20 cellular contexts compared by ENCODE assay signal in the genomic region with DNA sequence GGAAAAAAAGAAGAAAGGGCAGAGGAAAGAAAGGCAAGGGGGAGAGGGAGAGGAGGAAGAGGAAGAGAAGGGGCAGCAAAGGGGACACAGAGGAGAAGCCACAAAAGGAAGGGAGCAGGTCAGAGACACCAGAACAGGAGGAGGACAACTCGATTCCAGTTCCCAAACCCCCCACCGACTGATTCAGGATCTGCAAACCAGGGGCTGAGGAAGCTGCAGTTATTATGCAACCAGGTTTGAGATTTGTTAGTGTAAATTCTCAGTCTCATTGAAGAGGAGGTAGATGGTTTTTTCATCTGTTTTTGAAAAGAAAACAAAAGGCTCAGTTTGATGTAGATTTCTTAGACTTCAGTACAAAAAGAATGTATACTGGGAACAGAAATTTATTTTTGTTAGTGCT.
DNase-seq lines count a peak whose midpoint lies in the region; ATAC-seq, FAIRE-seq and TF ChIP-seq lines count a peak whose summit lies in the region.
"Had no signal": no experiment of that assay in that cellular context is flagged by ENCODE, and none has a peak within 500 bp of the region (broad histone marks: within the 10 kb centered on the region; RNA-seq: fewer than 3 reads in every experiment).

No MANE protein-coding gene starts in this region.

- H3K4me2 ChIP-seq in IMR-90 (ENCODE audit: low read depth, low read length), result no peak overlapping the region
- no peak overlapping the region for H3K4me2 ChIP-seq in H1 (ENCODE audit: insufficient read depth in 1 of 2, low read depth in 2 of 2, low read length in 2 of 2)
- no peak overlapping the region for H3K4me2 ChIP-seq in neural progenitor cell
- H3K4me2 ChIP-seq: A549 had no signal

- H3K79me1 ChIP-seq in IMR-90 (ENCODE audit: low read depth in 1 of 2, low read length in 2 of 2), result no peaks in the 10 kb centered on the region
- H3K79me1 ChIP-seq in H1 (ENCODE audit: low read depth, low read length), result no peaks in the 10 kb centered on the region

- TF ChIP-seq CTCF in IMR-90 (conservative IDR thresholded peaks at IDR 0.05; ENCODE audit: low read depth, low read length), result no peak
- TF ChIP-seq CTCF in H1 (IDR thresholded peaks at IDR 0.05; ENCODE audit: control extremely low read depth in 1 of 3, insufficient read depth in 1 of 3, low read depth in 1 of 3, low read length in 3 of 3), result no peak
- no peak for TF ChIP-seq CTCF in neural progenitor cell (IDR thresholded peaks at IDR 0.05)

- no peak overlapping the region for H3K56ac ChIP-seq in IMR-90 (ENCODE audit: extremely low read depth, insufficient read depth, low read length)
- no peak overlapping the region for H3K56ac ChIP-seq in H1 (replicated peaks; ENCODE audit: insufficient read length, low read depth, low read length)

- H2BK5ac ChIP-seq in IMR-90 (ENCODE audit: low read depth, low read length, poor library complexity, severe bottlenecking), result no peak overlapping the region
- H2BK5ac ChIP-seq in H1 (ENCODE audit: low read depth, low read length), result no peak overlapping the region

- no peak overlapping the region for H3K23ac ChIP-seq in IMR-90 (ENCODE audit: low read depth, low read length)
- H3K23ac ChIP-seq in H1 (ENCODE audit: insufficient read length), result no peak overlapping the region

- no peaks in the 10 kb centered on the region for H3F3A ChIP-seq in neural progenitor cell (ENCODE audit: low read depth)

- dilution Hi-C loops in IMR-90 (cut with HindIII; ENCODE audit: low sequenced_read_pairs, unreplicated experiment), result no loop called here

- no peaks in the 10 kb centered on the region for H4K20me1 ChIP-seq in IMR-90 (ENCODE audit: insufficient read depth, low read length)
- no peaks in the 10 kb centered on the region for H4K20me1 ChIP-seq in H1 (replicated peaks in 1 of 2; ENCODE audit: control insufficient read depth in 1 of 2, insufficient read depth in 2 of 2, low read length in 2 of 2)
- no peaks in the 10 kb centered on the region for H4K20me1 ChIP-seq in neural progenitor cell (ENCODE audit: low read depth)

- H3K36me3 ChIP-seq in HAP-1 (replicated peaks), result no peaks in the 10 kb centered on the region
- no peaks in the 10 kb centered on the region for H3K36me3 ChIP-seq in IMR-90 (ENCODE audit: control insufficient read depth, insufficient read depth, low read length)
- no peaks in the 10 kb centered on the region for H3K36me3 ChIP-seq in H1 (ENCODE audit: control insufficient read depth in 2 of 4, insufficient read depth in 4 of 4, low read length in 3 of 4)
- no peaks in the 10 kb centered on the region for H3K36me3 ChIP-seq in neural progenitor cell

- H4K5ac ChIP-seq in IMR-90 (ENCODE audit: low read depth, low read length) (no peak overlapping the region), H1 (ENCODE audit: insufficient read length, low read depth, low read length) (no peak overlapping the region)

- TF ChIP-seq POLR2A in IMR-90 (IDR thresholded peaks at IDR 0.05; ENCODE audit: low read depth, low read length) (no peak), H1 (IDR thresholded peaks at IDR 0.05; ENCODE audit: control extremely low read depth in 1 of 2, low read depth in 2 of 2, low read length in 2 of 2) (no peak)

- BruUV-seq in IMR-90 (replicated peaks; lab: Mats Ljungman, UMichigan), result no TSS peak

- no peak overlapping the region for H3K4me3 Mint-ChIP-seq in neural progenitor cell
- H3K4me3 Mint-ChIP-seq: CD4-positive, alpha-beta T cell; H9; IgD-negative memory B cell had no signal

- POLR2A ChIA-PET in IMR-90 (lab: Charles Lee; ENCODE audit: unreplicated experiment) (no interaction called here), H1 (lab: Charles Lee; ENCODE audit: partially characterized antibody) (no interaction called here)

- no peak for FAIRE-seq in H1 (lab: Jason Lieb, UNC)
- FAIRE-seq: A549, D721Med, G401.6, GM12891 had no signal

- H4K91ac ChIP-seq in IMR-90 (ENCODE audit: insufficient read depth, low read depth, low read length), result no peak overlapping the region
- no peak overlapping the region for H4K91ac ChIP-seq in H1 (replicated peaks; ENCODE audit: insufficient read length, low read length)

- in situ Hi-C loops in HAP-1 (cut with MboI; ENCODE audit: low sequenced_read_pairs) (no loop called here), IMR-90 (cut with MboI; ENCODE audit: low sequenced_read_pairs) (no loop called here)

- H3K4ac ChIP-seq in IMR-90 (ENCODE audit: low read depth, low read length) (no peak overlapping the region), H1 (replicated peaks; ENCODE audit: insufficient read length, low read depth, low read length) (no peak overlapping the region)

- no peaks in the 10 kb centered on the region for H3K9me3 Mint-ChIP-seq in neural progenitor cell
- H3K9me3 Mint-ChIP-seq: CD4-positive, alpha-beta T cell; H9; IgD-negative memory B cell had no signal

- peaks cover 10% of the 10 kb centered on the region for H3K4me1 Mint-ChIP-seq in neural progenitor cell

- no peaks in the 10 kb centered on the region for H3K9me1 ChIP-seq in IMR-90 (ENCODE audit: insufficient read depth, low read length)

- no peak overlapping the region for H4K8ac ChIP-seq in IMR-90 (ENCODE audit: low read depth in 2 of 2, low read length in 2 of 2)
- H4K8ac ChIP-seq in H1 (ENCODE audit: extremely low read depth, insufficient read depth, low read length), result no peak overlapping the region

- H2BK15ac ChIP-seq in IMR-90 (ENCODE audit: low read depth, low read length), result no peak overlapping the region
- H2BK15ac ChIP-seq in H1 (ENCODE audit: low read length), result no peak overlapping the region

- no peaks in the 10 kb centered on the region for H3K23me2 ChIP-seq in H1 (ENCODE audit: low read depth, low read length)

- H3K27me3 ChIP-seq in HAP-1 (ENCODE audit: low read depth) (no peaks in the 10 kb centered on the region), IMR-90 (ENCODE audit: control insufficient read depth, insufficient read depth, low read length) (no peaks in the 10 kb centered on the region), H1 (replicated peaks in 1 of 4; ENCODE audit: control insufficient read depth in 3 of 4, extremely low read depth in 1 of 4, insufficient read depth in 3 of 4, low read length in 3 of 4) (no peaks in the 10 kb centered on the region), neural progenitor cell (no peaks in the 10 kb centered on the region)

- H3K79me2 ChIP-seq in H1 (ENCODE audit: control insufficient read depth in 1 of 2, insufficient read depth in 2 of 2, low read length in 2 of 2), result no peaks in the 10 kb centered on the region
- no peaks in the 10 kb centered on the region for H3K79me2 ChIP-seq in neural progenitor cell (ENCODE audit: low read depth)

- no peak overlapping the region for H2BK12ac ChIP-seq in H1 (ENCODE audit: low read depth, low read length)

- peak; percentile 67 to 76 for DNase-seq in HAP-1 (ENCODE audit: low spot score in 2 of 2)
- DNase-seq in IMR-90, result no peak
- no peak for DNase-seq in H1 (ENCODE audit: low read depth in 1 of 2, low spot score in 2 of 2)
- no peak for DNase-seq in neural progenitor cell (ENCODE audit: low spot score)
- DNase-seq in activated CD8-positive, alpha-beta memory T cell treated with anti-CD3 and anti-CD28 coated beads for 24 hours, result no peak
- no peak for DNase-seq in NCI-H1694 treated with DMSO at 0.1 percent for 48 hours (lab: John Stamatoyannopoulos, UW)
- DNase-seq: AML-193; Caco-2; CD4-positive, alpha-beta T cell; GOT3; H9; KBM-7 had no signal

- no peaks in the 10 kb centered on the region for H3K36me3 Mint-ChIP-seq in neural progenitor cell

- CTCF ChIA-PET in IMR-90 (lab: Yijun Ruan, JAX), result interaction anchor here (0.7 kb wide), 1 partner anchor 549 kb away, joined by 13 read pairs; no protein-coding TSS in a partner anchor
- CTCF ChIA-PET in H1 (lab: Charles Lee; ENCODE audit: partially characterized antibody), result interaction anchor here (0.9 to 1.8 kb wide), 3 partner anchors 11 to 217 kb away, joined by 3 to 5 read pairs (median 5); no protein-coding TSS in a partner anchor

- TF ChIP-seq RAD21 in IMR-90 (IDR thresholded peaks at IDR 0.05; ENCODE audit: low read length) (no peak), H1 (IDR thresholded peaks at IDR 0.05 in 1 of 2, conservative IDR thresholded peaks at IDR 0.05 in 1 of 2; ENCODE audit: low read depth in 2 of 2, low read length in 2 of 2) (no peak)

- no peak overlapping the region for H3K27ac Mint-ChIP-seq in neural progenitor cell
- H3K27ac Mint-ChIP-seq: CD4-positive, alpha-beta T cell had no signal

- ATAC-seq in IMR-90 (ENCODE audit: low read depth) (no peak), GM21576 (IDR thresholded peaks at IDR 0.05; ENCODE audit: unreplicated experiment) (no peak)
- ATAC-seq: A549 had no signal

- H3K9ac ChIP-seq in IMR-90 (ENCODE audit: low read depth, low read length) (no peak overlapping the region), H1 (replicated peaks in 1 of 4; ENCODE audit: extremely low read depth in 1 of 4, low read depth in 3 of 4, low read length in 3 of 4) (no peak overlapping the region), neural progenitor cell (no peak overlapping the region)

- H2BK120ac ChIP-seq in IMR-90 (ENCODE audit: low read depth, low read length), result no peak overlapping the region; the same call in 1 of the 2 replicates
- no peak overlapping the region for H2BK120ac ChIP-seq in H1 (replicated peaks; ENCODE audit: low read depth, low read length)

- H2AFZ ChIP-seq in IMR-90 (replicated peaks; ENCODE audit: low read length, poor library complexity), result no peak overlapping the region
- H2AFZ ChIP-seq in H1 (ENCODE audit: low read length), result no peak overlapping the region
- H2AFZ ChIP-seq in neural progenitor cell (replicated peaks), result peak overlapping the region; percentile 35

- H3K4me3 ChIP-seq in HAP-1, result no peak overlapping the region
- H3K4me3 ChIP-seq in IMR-90 (ENCODE audit: insufficient read depth, low read depth, low read length), result no peak overlapping the region
- H3K4me3 ChIP-seq in H1 (ENCODE audit: extremely low read depth in 1 of 4, insufficient read depth in 2 of 4, low read depth in 3 of 4, low read length in 4 of 4), result no peak overlapping the region
- no peak overlapping the region for H3K4me3 ChIP-seq in neural progenitor cell
- H3K4me3 ChIP-seq: A549 had no signal

- H2BK20ac ChIP-seq in IMR-90 (ENCODE audit: low read depth, low read length) (no peak overlapping the region; the same call in 1 of the 2 replicates), H1 (ENCODE audit: low read length) (no peak overlapping the region)

- H3K18ac ChIP-seq in IMR-90 (ENCODE audit: low read depth, low read length) (no peak overlapping the region; the same call in 1 of the 2 replicates), H1 (ENCODE audit: extremely low read depth, low read length) (no peak overlapping the region)

- no peak for TF ChIP-seq EP300 in H1 (IDR thresholded peaks at IDR 0.05; ENCODE audit: borderline replicate concordance in 1 of 2, low read depth in 2 of 2, low read length in 2 of 2)

- intact Hi-C loops in IMR-90 (cut with micrococcal nuclease), result no loop called here

- no peak overlapping the region for H2AK9ac ChIP-seq in IMR-90 (replicated peaks; ENCODE audit: low read depth, low read length, poor library complexity)

- H3K14ac ChIP-seq in IMR-90 (replicated peaks; ENCODE audit: low read depth, low read length) (no peak overlapping the region), H1 (ENCODE audit: insufficient read length) (no peak overlapping the region)

- H3K27ac ChIP-seq in IMR-90 (ENCODE audit: insufficient read depth, low read length), result no peak overlapping the region
- H3K27ac ChIP-seq in H1 (ENCODE audit: low read depth, low read length), result no peak overlapping the region
- H3K27ac ChIP-seq in neural progenitor cell, result no peak overlapping the region
- H3K27ac ChIP-seq: A549, C4-2B, HL-60 had no signal

- no CpG with 5 or more reads among the region's 2 CpGs for WGBS in IMR-90 (ENCODE audit: extremely low coverage in 2 of 2, insufficient read length in 1 of 2), 2 experiments
- 84% methylated on average over 2 of the region's 2 CpGs; no CpG with 5 or more reads in 1 of the 2 experiments for WGBS in H1 (ENCODE audit: extremely low coverage in 1 of 2, insufficient coverage in 1 of 2, insufficient read length in 1 of 2, insufficient replicate concordance in 2 of 2, low coverage in 1 of 2, low lambda C conversion rate in 2 of 2, missing lambda C conversion rate in 1 of 2), 2 experiments

- no peaks in the 10 kb centered on the region for H3K27me3 Mint-ChIP-seq in neural progenitor cell (ENCODE audit: insufficient read depth, low read depth)
- H3K27me3 Mint-ChIP-seq: CD4-positive, alpha-beta T cell; IgD-negative memory B cell had no signal

- H2AK5ac ChIP-seq in IMR-90 (ENCODE audit: low read depth, low read length) (0 out of 2 replicates have a peak overlapping the region, but pooled peaks have one; percentile 33), H1 (ENCODE audit: low read depth, low read length) (no peak overlapping the region)

- H3K4me1 ChIP-seq in HAP-1, result peaks cover 44% of the 10 kb centered on the region
- peaks cover 3% of the 10 kb centered on the region for H3K4me1 ChIP-seq in IMR-90 (ENCODE audit: control insufficient read depth, insufficient read depth, low read length)
- H3K4me1 ChIP-seq in H1 (replicated peaks in 1 of 4; ENCODE audit: control insufficient read depth in 3 of 4, insufficient read depth in 4 of 4, low read length in 3 of 4), result no peaks in the 10 kb centered on the region
- H3K4me1 ChIP-seq in neural progenitor cell, result peaks cover 23% of the 10 kb centered on the region
- H3K4me1 ChIP-seq: A549, Caco-2 had no signal

- H3K9me3 ChIP-seq in HAP-1, result no peaks in the 10 kb centered on the region
- no peaks in the 10 kb centered on the region for H3K9me3 ChIP-seq in IMR-90 (ENCODE audit: control insufficient read depth, insufficient read depth, low read length)
- H3K9me3 ChIP-seq in H1 (ENCODE audit: insufficient read depth in 2 of 2, low read depth in 1 of 2, low read length in 1 of 2), result no peaks in the 10 kb centered on the region
- H3K9me3 ChIP-seq in neural progenitor cell (ENCODE audit: low read depth), result no peaks in the 10 kb centered on the region
- H3K9me3 ChIP-seq: A549, Caco-2 had no signal

Comparison
In these comparisons a context has a peak if more than half of its experiments do, and no peak if none do; other contexts are left out.
1. DNase-seq: peak in HAP-1 (2 of 2); none in IMR-90 (single experiment), H1 (0 of 2), neural progenitor cell (single experiment), activated CD8-positive, alpha-beta memory T cell treated with anti-CD3 and anti-CD28 coated beads for 24 hours (single experiment) and NCI-H1694 treated with DMSO at 0.1 percent for 48 hours (single experiment).